ENCODE assay signal across 29 cellular contexts in genomic region chr1:32327204-32327603, GRCh38. TPM values are rescaled to one million over a fixed set of nuclear protein-coding genes. Genes with fewer than 3 reads are reported as not detected.
"Had no signal": no experiment of that assay in that cellular context is flagged by ENCODE, and none has a peak within 500 bp of the region (broad histone marks: within the 10 kb centered on the region; RNA-seq: fewer than 3 reads in every experiment).

No MANE protein-coding gene starts in this region.

- H3K79me2 ChIP-seq: parathyroid adenoma had no signal

- H3K27me3 Mint-ChIP-seq: naive B cell; natural killer cell treated with Interleukin-12 subunit alpha and Interleukin-12 subunit beta and Interleukin-15 and Interleukin-18, amount 100 ng/mL, for 72 hours; progenitor cell of endocrine pancreas; stimulated activated memory B cell treated with anti-CD40 and anti-IgM and Interleukin-4, amounts not matched to agents 10 μg/mL and 1 μg/mL and 100 μg/mL, for 72 hours had no signal

- H2AFZ ChIP-seq: parathyroid adenoma had no signal

- H3K27me3 ChIP-seq: neutrophil, right atrium auricular region, right lobe of liver, stomach, testis, thyroid gland, transverse colon, upper lobe of left lung, vagina had no signal

- H3K9me3 ChIP-seq: left ventricle myocardium inferior, neutrophil, right atrium auricular region, right lobe of liver, stomach, testis, thyroid gland, transverse colon, upper lobe of left lung, vagina had no signal

- H3K4me1 ChIP-seq: left ventricle myocardium inferior, parathyroid adenoma, right atrium auricular region, testis, vagina had no signal

- ATAC-seq: natural killer cell treated with Interleukin-12 subunit alpha and Interleukin-12 subunit beta and Interleukin-15 and Interleukin-18, amount 100 ng/mL, for 72 hours; right lobe of liver; stimulated activated memory B cell treated with anti-CD40 and anti-IgM and Interleukin-4, amounts not matched to agents 10 μg/mL and 1 μg/mL and 100 μg/mL, for 72 hours had no signal

- H3K4me2 ChIP-seq: smooth muscle cell had no signal

- H3K27ac ChIP-seq: left ventricle myocardium inferior, neutrophil, parathyroid adenoma, right atrium auricular region, right lobe of liver, stomach, testis, thyroid gland, transverse colon, upper lobe of left lung, vagina had no signal

- H3K4me3 Mint-ChIP-seq: mesothelial cell of epicardium; naive B cell; natural killer cell treated with Interleukin-12 subunit alpha and Interleukin-12 subunit beta and Interleukin-15 and Interleukin-18, amount 100 ng/mL, for 72 hours; neural crest cell; stimulated activated memory B cell treated with anti-CD40 and anti-IgM and Interleukin-4, amounts not matched to agents 10 μg/mL and 1 μg/mL and 100 μg/mL, for 72 hours had no signal

- H3K27ac Mint-ChIP-seq: mesothelial cell of epicardium; natural killer cell treated with Interleukin-12 subunit alpha and Interleukin-12 subunit beta and Interleukin-15 and Interleukin-18, amount 100 ng/mL, for 72 hours; progenitor cell of endocrine pancreas; stimulated activated memory B cell treated with anti-CD40 and anti-IgM and Interleukin-4, amounts not matched to agents 10 μg/mL and 1 μg/mL and 100 μg/mL, for 72 hours had no signal

- FAIRE-seq: keratinocyte had no signal

- DNase-seq: hippocampal formation; left ventricle myocardium inferior; mesendoderm; naive B cell; occipital lobe; right lobe of liver; stimulated activated CD4-positive, alpha-beta T cell treated with anti-CD3 and anti-CD28 coated beads, Interleukin-1b, Interleukin-23, amount 100 ng/mL, for 48 hours; stimulated activated CD4-positive, alpha-beta T cell treated with anti-CD3 and anti-CD28 coated beads, Interleukin-2, amount 100 ng/mL, for 48 hours; stimulated activated CD4-positive, alpha-beta T cell treated with anti-CD3 and anti-CD28 coated beads, Interleukin-4, amount 100 ng/mL, for 4 hours; stimulated activated CD8-positive, alpha-beta memory T cell treated with anti-CD3 and anti-CD28 coated beads, Interleukin-4, amount 100 ng/mL, for 48 hours; stimulated activated naive CD4-positive, alpha-beta T cell treated with Interleukin-2 at 50 U/mL for 16 hours; stomach; testis; thyroid gland; transverse colon; upper lobe of left lung had no signal

- H3K4me3 ChIP-seq: left ventricle myocardium inferior, lung, right atrium auricular region, right lobe of liver, smooth muscle cell, stomach, testis, thyroid gland, transverse colon, upper lobe of left lung, vagina had no signal

- H3K9ac ChIP-seq: parathyroid adenoma had no signal

- H3K9me3 Mint-ChIP-seq: mesothelial cell of epicardium; naive B cell; natural killer cell treated with Interleukin-12 subunit alpha and Interleukin-12 subunit beta and Interleukin-15 and Interleukin-18, amount 100 ng/mL, for 72 hours; neural crest cell; stimulated activated memory B cell treated with anti-CD40 and anti-IgM and Interleukin-4, amounts not matched to agents 10 μg/mL and 1 μg/mL and 100 μg/mL, for 72 hours had no signal

RNA-seq across cellular contexts. Expression of gene TSSK3, which starts 35.1 kb away (rescaled TPM):
- total RNA-seq: mononuclear cell, occipital lobe, smooth muscle cell, vagina had no signal
